ENCODE assay signal across 8 cellular contexts in the genomic region with DNA sequence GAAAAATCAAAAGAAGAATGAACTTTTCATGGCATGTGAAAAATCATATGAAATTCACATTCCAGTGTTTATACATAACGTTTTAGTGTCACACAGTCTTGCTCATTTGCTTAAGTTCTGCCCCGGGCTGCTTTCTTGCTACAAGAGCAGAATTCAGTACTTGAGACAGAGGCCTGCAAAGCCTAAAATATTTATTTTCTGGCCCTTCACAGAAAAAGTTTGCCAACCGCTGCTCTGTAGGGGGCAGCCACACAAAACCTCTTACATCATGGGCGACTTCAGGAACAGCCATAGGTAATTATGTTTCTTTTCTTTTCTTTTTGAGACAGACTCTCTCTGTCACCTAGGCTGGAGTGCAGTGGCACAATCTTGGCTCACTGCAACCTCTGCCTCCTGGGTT. TPM values are rescaled to one million over a fixed set of nuclear protein-coding genes. Genes with fewer than 3 reads are reported as not detected.
A peak's percentile ranks its signal among the peaks of the same experiment; 100 is the strongest.
DNase-seq lines count a peak whose midpoint lies in the region; ATAC-seq, FAIRE-seq and TF ChIP-seq lines count a peak whose summit lies in the region.

No MANE protein-coding gene starts in this region.

- TF ChIP-seq POLR2A in GM12892 (IDR thresholded peaks at IDR 0.05; ENCODE audit: low read depth, low read length): no peak

- H3K4me3 ChIP-seq in mesodermal cell (ENCODE audit: extremely low read depth, insufficient read depth, low read length, poor library complexity, severe bottlenecking): peak overlapping the region; percentile 70

- WGBS in mesodermal cell (ENCODE audit: insufficient coverage in 2 of 2), 2 experiments: 40 to 46% methylated on average over 3 to 4 of the region's 4 CpGs

- H3K27ac ChIP-seq in mesodermal cell (ENCODE audit: low read depth, low read length, severe bottlenecking): peak overlapping the region; percentile 74

- H3K4me1 Mint-ChIP-seq in chondrocyte (ENCODE audit: low read depth): peaks cover 21% of the 10 kb centered on the region

- H3K36me3 Mint-ChIP-seq in chondrocyte (ENCODE audit: low read depth): peaks cover 2% of the 10 kb centered on the region

- H3K4me3 Mint-ChIP-seq in chondrocyte (ENCODE audit: unreplicated experiment): peak overlapping the region; percentile 87

- FAIRE-seq in GM12892 (lab: Jason Lieb, UNC): no peak

- H3K36me3 ChIP-seq in mesodermal cell (ENCODE audit: control insufficient read depth, insufficient read depth, low read length): peaks cover 5% of the 10 kb centered on the region

- peak overlapping the region; percentile 95 for H3K27ac Mint-ChIP-seq in chondrocyte (ENCODE audit: unreplicated experiment)

- ATAC-seq in GM18870 (IDR thresholded peaks at IDR 0.05; ENCODE audit: unreplicated experiment) (no peak), HG02571 (IDR thresholded peaks at IDR 0.05; ENCODE audit: unreplicated experiment) (no peak)

- H3K4me1 ChIP-seq in mesodermal cell (ENCODE audit: control insufficient read depth, insufficient read depth, low read length, poor library complexity, severe bottlenecking): peaks cover 5% of the 10 kb centered on the region

- H3K27me3 Mint-ChIP-seq in chondrocyte (ENCODE audit: low read depth): no peaks in the 10 kb centered on the region

- H3K9me3 Mint-ChIP-seq in chondrocyte (ENCODE audit: low read depth): no peaks in the 10 kb centered on the region

- peak; percentile 66 for TF ChIP-seq CTCF in chondrocyte (IDR thresholded peaks at IDR 0.05)

- DNase-seq in NCI-H146 treated with DMSO at 0.1 percent for 48 hours (lab: John Stamatoyannopoulos, UW; ENCODE audit: unreplicated experiment): peak; percentile 3
- no peak for DNase-seq in NCI-H146 (lab: John Stamatoyannopoulos, UW)
- peak; percentile 59 for DNase-seq in NOMO-1 treated with DMSO at 0.1 percent for 48 hours (lab: John Stamatoyannopoulos, UW; ENCODE audit: unreplicated experiment)
- DNase-seq in chondrocyte (ENCODE audit: low spot score): no peak
- DNase-seq in GM12892 (ENCODE audit: insufficient read length): no peak

- H3K9me3 ChIP-seq in mesodermal cell (ENCODE audit: control insufficient read depth, low read length): no peaks in the 10 kb centered on the region

RNA-seq across cellular contexts. Expression of gene ATG2A, which starts 1.0 kb away (rescaled TPM):
- total RNA-seq in chondrocyte: 15.2 to 21.9 TPM (median 16.3 TPM) in 3 replicates
- polyA plus RNA-seq in mesodermal cell (2013, experiment 1 of 2): 13.8 TPM
- 11.5 TPM for polyA plus RNA-seq in mesodermal cell (2013, experiment 2 of 2)
- 3.2 TPM for polyA plus RNA-seq in GM12892 (2012; ENCODE audit: missing spikeins)

RNA-seq across cellular contexts. Expression of gene PPP2R5B, which starts 6.4 kb away (rescaled TPM):
- 21.7 to 33.2 TPM (median 29.3 TPM) in 3 replicates for total RNA-seq in chondrocyte
- polyA plus RNA-seq in mesodermal cell (2013, experiment 1 of 2): 17.9 TPM
- 15.3 TPM for polyA plus RNA-seq in mesodermal cell (2013, experiment 2 of 2)
- 8.6 TPM for polyA plus RNA-seq in GM12892 (2012; ENCODE audit: missing spikeins)

RNA-seq across cellular contexts. Expression of gene GPHA2, which starts 17.6 kb away (rescaled TPM):
- total RNA-seq in chondrocyte: not detected in 3 replicates
- not detected for polyA plus RNA-seq in mesodermal cell (2013, experiment 1 of 2)
- not detected for polyA plus RNA-seq in mesodermal cell (2013, experiment 2 of 2)
- polyA plus RNA-seq in GM12892 (2012; ENCODE audit: missing spikeins): not detected

RNA-seq across cellular contexts. Expression of gene EHD1, which starts 39.6 kb away (rescaled TPM):
- total RNA-seq in chondrocyte: 78.9 to 129 TPM (median 111 TPM) in 3 replicates
- polyA plus RNA-seq in mesodermal cell (2013, experiment 1 of 2): 41.5 TPM
- 36.3 TPM for polyA plus RNA-seq in mesodermal cell (2013, experiment 2 of 2)
- polyA plus RNA-seq in GM12892 (2012; ENCODE audit: missing spikeins): 76.6 TPM

RNA-seq across cellular contexts. Expression of gene MAJIN, which starts 53.9 kb away (rescaled TPM):
- not detected in 3 replicates for total RNA-seq in chondrocyte
- not detected for polyA plus RNA-seq in mesodermal cell (2013, experiment 1 of 2)
- polyA plus RNA-seq in mesodermal cell (2013, experiment 2 of 2): not detected
- not detected for polyA plus RNA-seq in GM12892 (2012; ENCODE audit: missing spikeins)

Comparison
In these comparisons a context has a peak if more than half of its experiments do, and no peak if none do; other contexts are left out.
1. DNase-seq: peak in NCI-H146 treated with DMSO at 0.1 percent for 48 hours (single experiment) and NOMO-1 treated with DMSO at 0.1 percent for 48 hours (single experiment); none in NCI-H146 (single experiment), chondrocyte (single experiment) and GM12892 (single experiment).